27 cellular contexts compared by ENCODE assay signal in genomic region chr1:84985365-84985764, GRCh38. TPM values are rescaled to one million over a fixed set of nuclear protein-coding genes. Genes with fewer than 3 reads are reported as not detected.
A peak's percentile ranks its signal among the peaks of the same experiment; 100 is the strongest.
DNase-seq lines count a peak whose midpoint lies in the region; ATAC-seq, FAIRE-seq and TF ChIP-seq lines count a peak whose summit lies in the region.
"Had no signal": no experiment of that assay in that cellular context is flagged by ENCODE, and none has a peak within 500 bp of the region (broad histone marks: within the 10 kb centered on the region; RNA-seq: fewer than 3 reads in every experiment).

No MANE protein-coding gene starts in this region.

- TF ChIP-seq RAD21 in GM12878 (IDR thresholded peaks at IDR 0.05; ENCODE audit: insufficient read depth, low read depth, low read length) = no peak

- RAD21 ChIA-PET in GM12878 (lab: Charles Lee; ENCODE audit: unreplicated experiment) = interaction anchor here (0.9 to 1.7 kb wide), 4 partner anchors 9 to 42 kb away, joined by 3 to 6 read pairs (median 4); no protein-coding TSS in a partner anchor

- H3K9me3 Mint-ChIP-seq in WTC11 = peaks cover 6% of the 10 kb centered on the region
- H3K9me3 Mint-ChIP-seq: GM23338, nephron had no signal

- BruUV-seq in GM12878 (replicated peaks; lab: Mats Ljungman, UMichigan) = TSS peak; percentile 29

- H3K4me3 Mint-ChIP-seq in WTC11 = no peak overlapping the region
- H3K4me3 Mint-ChIP-seq: effector memory CD8-positive, alpha-beta T cell; GM23338; nephron had no signal

- H2AFZ ChIP-seq in GM12878 (ENCODE audit: control insufficient read depth, low read depth, low read length) = no peak overlapping the region
- H2AFZ ChIP-seq: GM23338 had no signal

- intact Hi-C loops in GM12878 (cut with micrococcal nuclease; ENCODE audit: unreplicated experiment) = no loop called here

- H3K4me1 Mint-ChIP-seq in WTC11 = no peaks in the 10 kb centered on the region
- H3K4me1 Mint-ChIP-seq: GM23338, nephron had no signal

- H3K9me3 ChIP-seq in GM12878 (replicated peaks; ENCODE audit: control insufficient read depth, insufficient read depth, low read length) = no peaks in the 10 kb centered on the region; the same call in 1 of the 3 replicates
- H3K9me3 ChIP-seq: heart right ventricle, prostate gland, SK-N-SH had no signal

- in situ Hi-C loops in GM12878 (cut with MboI) = loop anchor here (25.0 kb wide), 1 partner anchor 1927 kb away; the partner anchor contains the start of genes HS2ST1 and SELENOF

- ATAC-seq in GM21390 (IDR thresholded peaks at IDR 0.05; ENCODE audit: unreplicated experiment) (peak; percentile 39), HG03139 (IDR thresholded peaks at IDR 0.05; ENCODE audit: unreplicated experiment) (peak; percentile 38), GM12878 (peak; percentile 25), WTC11 (no peak), GM19324 (IDR thresholded peaks at IDR 0.05; ENCODE audit: low FRiP score, unreplicated experiment) (no peak)
- ATAC-seq: effector memory CD8-positive, alpha-beta T cell; GM23338; heart right ventricle had no signal

- peaks cover 89% of the 10 kb centered on the region for H3K79me2 ChIP-seq in GM12878 (ENCODE audit: control insufficient read depth, insufficient read depth, low read length)

- no peak overlapping the region for H3K27ac ChIP-seq in GM12878 (ENCODE audit: control insufficient read depth, insufficient read depth)
- H3K27ac ChIP-seq: heart right ventricle, prostate gland, tibial nerve had no signal

- no peak for DNase-seq in GM18507 (ENCODE audit: extremely low spot score, insufficient read length, low read depth)
- no peak for DNase-seq in GM12878 (ENCODE audit: low read depth, low spot score)
- DNase-seq in WTC11 (ENCODE audit: low spot score) = no peak
- DNase-seq in stimulated activated CD4-positive, alpha-beta T cell treated with anti-CD3 and anti-CD28 coated beads, Interleukin-2, amount 100 ng/mL, for 48 hours = no peak
- no peak for DNase-seq in effector CD8-positive, alpha-beta T cell (lab: John Stamatoyannopoulos, UW)
- DNase-seq: activated CD4-positive, alpha-beta T cell treated with anti-CD3 and anti-CD28 coated beads for 48 hours; activated CD8-positive, alpha-beta memory T cell treated with anti-CD3 and anti-CD28 coated beads, Interleukin-2, amount 50 U/mL, for 4 hours; AML-193; cerebellar nuclear complex; effector memory CD8-positive, alpha-beta T cell; GF-D8; heart right ventricle; IMR-90; mammary epithelial cell; MM.1S; NCI-H187; SK-N-SH; stimulated activated naive CD4-positive, alpha-beta T cell had no signal

- peak overlapping the region; percentile 41; the same call in 1 of the 2 replicates for H3K4me2 ChIP-seq in GM12878 (ENCODE audit: control insufficient read depth, insufficient read depth)
- H3K4me2 ChIP-seq: GM23338, SK-N-SH had no signal

- H3K36me3 ChIP-seq in GM12878 (ENCODE audit: control insufficient read depth in 2 of 2, insufficient read depth in 2 of 2, low read length in 1 of 2) = peaks cover 3 to 11% of the 10 kb centered on the region in 2 experiments; a peak in 3 of 4 replicates
- H3K36me3 ChIP-seq: heart right ventricle, prostate gland, tibial nerve had no signal

- no peak for TF ChIP-seq EP300 in GM12878 (IDR thresholded peaks at IDR 0.05; ENCODE audit: borderline replicate concordance in 1 of 2, control insufficient read depth in 1 of 2, low read depth in 2 of 2, low read length in 2 of 2)

- no peaks in the 10 kb centered on the region for H3K36me3 Mint-ChIP-seq in WTC11

- peak overlapping the region; percentile 6; the same call in 1 of the 2 replicates for H3K4me3 ChIP-seq in GM12878
- H3K4me3 ChIP-seq: GM23338, heart right ventricle, prostate gland, tibial nerve had no signal

- SMC1A ChIA-PET in GM12878 (lab: Charles Lee; ENCODE audit: uncharacterized antibody, unreplicated experiment) = interaction anchor here (0.7 to 9.8 kb wide), 4 partner anchors 10 to 37 kb away, joined by 3 to 132 read pairs (median 8); no protein-coding TSS in a partner anchor

- H3K4me1 ChIP-seq in GM12878 (ENCODE audit: control insufficient read depth, insufficient read depth, low read length) = peaks cover 20% of the 10 kb centered on the region
- H3K4me1 ChIP-seq: prostate gland, tibial nerve had no signal

- H4K20me1 ChIP-seq in GM12878 (ENCODE audit: control insufficient read depth, insufficient read depth) = no peaks in the 10 kb centered on the region

- FAIRE-seq in GM18507 (lab: Jason Lieb, UNC) (peak; percentile 64), GM12878 (lab: Jason Lieb, UNC) (no peak)
- FAIRE-seq: islet of Langerhans, RCC 7860 had no signal

- no peaks in the 10 kb centered on the region for H3K27me3 Mint-ChIP-seq in WTC11 (ENCODE audit: low read depth)
- H3K27me3 Mint-ChIP-seq: effector memory CD8-positive, alpha-beta T cell had no signal

- no peaks in the 10 kb centered on the region for H3K27me3 ChIP-seq in GM12878 (replicated peaks in 1 of 2; ENCODE audit: control insufficient read depth in 2 of 2, insufficient read depth in 2 of 2, low read length in 1 of 2)
- H3K27me3 ChIP-seq: tibial nerve had no signal

- POLR2A ChIA-PET in GM12878 (lab: Charles Lee) = interaction anchor here (1.2 to 8.7 kb wide), 2 partner anchors 9 to 11 kb away, joined by 5 to 69 read pairs; no protein-coding TSS in a partner anchor
- POLR2A ChIA-PET in WTC11 (lab: Charles Lee) = no interaction called here

- TF ChIP-seq CTCF in GM12878 (IDR thresholded peaks at IDR 0.05 in 2 of 3, conservative IDR thresholded peaks at IDR 0.05 in 1 of 3; ENCODE audit: control insufficient read depth in 2 of 3, extremely low read depth in 1 of 3, insufficient read depth in 1 of 3, low read depth in 3 of 3, low read length in 3 of 3) = no peak
- TF ChIP-seq CTCF in WTC11 (IDR thresholded peaks at IDR 0.05) = no peak

- CTCF ChIA-PET in GM12878 (lab: Yijun Ruan, JAX) (interaction anchor here (1.3 to 1.4 kb wide), 2 partner anchors 9 to 42 kb away, joined by 5 to 7 read pairs; no protein-coding TSS in a partner anchor), WTC11 (lab: Charles Lee) (no interaction called here)

- TF ChIP-seq POLR2A in GM12878 (IDR thresholded peaks at IDR 0.05; ENCODE audit: low read depth, low read length) = no peak

- no peak overlapping the region for H3K27ac Mint-ChIP-seq in WTC11
- H3K27ac Mint-ChIP-seq: GM23338, nephron had no signal

- H3K9ac ChIP-seq in GM12878 (ENCODE audit: control insufficient read depth, insufficient read depth, low read length) = no peak overlapping the region
- H3K9ac ChIP-seq: SK-N-SH had no signal

TF ChIP-seq in GM12878, 131 proteins besides CTCF, POLR2A, EP300 and RAD21:
- TF ChIP-seq KAT2A (conservative IDR thresholded peaks at IDR 0.05; ENCODE audit: control insufficient read depth, low read depth, low read length) (no peak), TCF12 (IDR thresholded peaks at IDR 0.05; ENCODE audit: low read depth, low read length) (0 out of 2 replicates have a peak, but pooled peaks have one; percentile 7), STAT1 (conservative IDR thresholded peaks at IDR 0.05) (no peak), BHLHE40 (IDR thresholded peaks at IDR 0.05; ENCODE audit: borderline replicate concordance in 1 of 2, low read depth in 2 of 2, low read length in 1 of 2) (no peak), SREBF2 (IDR thresholded peaks at IDR 0.05; ENCODE audit: low read length) (no peak)

TF ChIP-seq in WTC11, 78 proteins besides CTCF, POLR2A, EP300 and RAD21 (continues in another document):
- no peak for TF ChIP-seq E2F4 (CRISPR knock-in tag; IDR thresholded peaks at IDR 0.05; ENCODE audit: borderline replicate concordance, low read depth)
- no peak for TF ChIP-seq NR3C1 (CRISPR knock-in tag; conservative IDR thresholded peaks at IDR 0.05; ENCODE audit: low read depth)
- no peak for TF ChIP-seq MXD4 (CRISPR knock-in tag; IDR thresholded peaks at IDR 0.05; ENCODE audit: borderline replicate concordance)
- no peak for TF ChIP-seq NR1H2 (CRISPR knock-in tag; IDR thresholded peaks at IDR 0.05)
- TF ChIP-seq ETV6 (CRISPR knock-in tag; IDR thresholded peaks at IDR 0.05) = no peak
- no peak for TF ChIP-seq FOXK1 (CRISPR knock-in tag; IDR thresholded peaks at IDR 0.05)

RNA-seq across cellular contexts. Expression of gene MCOLN2, which starts 11.5 kb away (rescaled TPM):
- 522 and 548 TPM in 2 replicates for total RNA-seq in GM12878 (2013; cell fraction: nucleolus; rRNA removed)
- total RNA-seq in GM12878 (2014; rRNA removed) (228 and 233 TPM in 2 replicates), GM12878 (2014; rRNA removed; fragmentation: Illumina TruSeq; extraction: Trizol) (109 and 114 TPM in 2 replicates), GM12878 (2021) (103 and 110 TPM in 2 replicates), WTC11 (2021) (3.8 to 5.4 TPM (median 4.8 TPM) in 3 replicates)
- 84.9 TPM for polyA plus RNA-seq in GM12878 (2011; ENCODE audit: low read depth)
- polyA plus RNA-seq in GM12878 (2011; rRNA removed) (165 and 228 TPM in 2 replicates), GM12878 (2014; fragmentation: Illumina TruSeq; extraction: Trizol) (116 and 143 TPM in 2 replicates), GM12878 (2014; fragmentation: Nextera tagmentation; extraction: Ambion mirVana) (10 to 100 TPM; 25.9 to 46.7 TPM), GM12878 (2014; rRNA removed) (189 and 218 TPM in 2 replicates), GM12878 (2016; fragmentation: Nextera tagmentation; extraction: Ambion mirVana) (100 to 1,000 TPM; 105 to 106 TPM)
- 83.5 and 87.5 TPM in 2 replicates for polyA plus RNA-seq in GM12878 (2011; cell fraction: cytosol; rRNA removed)
- polyA plus RNA-seq in GM12878 (2011; cell fraction: nucleus; rRNA removed) = 296 and 374 TPM in 2 replicates
- 66.6 and 97.7 TPM in 2 replicates for polyA plus RNA-seq in GM12878 (2012)
- polyA minus RNA-seq in GM12878 (2011; rRNA and poly(A)+ RNA removed) = 87.4 and 94.8 TPM in 2 replicates
- polyA minus RNA-seq in GM12878 (2011; cell fraction: cytosol; rRNA and poly(A)+ RNA removed) = 40.2 and 47.3 TPM in 2 replicates
- polyA minus RNA-seq in GM12878 (2011; cell fraction: nucleus; rRNA and poly(A)+ RNA removed) = 184 and 227 TPM in 2 replicates
- polyA plus RNA-seq: SK-N-SH had no signal

Comparison
In these comparisons a context has a peak if more than half of its experiments do, and no peak if none do; other contexts are left out.
1. ATAC-seq: peak in GM21390 (single experiment), HG03139 (single experiment) and GM12878 (single experiment); none in WTC11 (single experiment) and GM19324 (single experiment).
2. RNA of gene MCOLN2, which starts 11.5 kb away (total RNA-seq): 103 to 548 TPM in GM12878; 3.8 to 5.4 TPM in WTC11; every median in the first group is over 10 times any median in the second.